In the genomic region with DNA sequence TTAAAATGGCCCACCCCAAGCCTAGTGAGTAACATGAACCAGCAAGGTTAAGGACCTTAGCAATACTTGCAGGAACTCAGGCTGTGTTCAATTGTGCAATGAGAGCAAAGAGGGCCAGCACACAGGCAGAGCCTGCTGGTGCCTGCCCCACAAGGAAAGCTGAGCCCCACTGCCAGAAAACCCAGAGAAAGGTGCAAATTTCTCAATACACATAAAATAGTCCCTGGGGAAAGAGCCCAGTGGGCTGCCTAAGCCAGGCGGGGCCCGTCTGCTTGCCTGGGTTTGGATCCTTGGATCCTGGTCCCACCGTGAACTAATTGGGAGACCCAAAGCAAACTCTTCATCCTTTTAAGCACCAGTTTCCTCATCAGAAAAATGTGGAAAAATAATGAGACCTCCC, we compare ENCODE assay signal across 26 cellular contexts.
"Had no signal": no experiment of that assay in that cellular context is flagged by ENCODE, and none has a peak within 500 bp of the region (broad histone marks: within the 10 kb centered on the region; RNA-seq: fewer than 3 reads in every experiment).

No MANE protein-coding gene starts in this region.

- H3K9me3 Mint-ChIP-seq: dendritic cell treated with granulocyte-macrophage colony-stimulating factor and Interleukin-4, amounts not matched to agents 40 ng/mL and 50 ng/mL, for 4 days; endodermal cell; naive thymus-derived CD4-positive, alpha-beta T cell; nephron; neural progenitor cell; stimulated activated effector memory CD8-positive, alpha-beta T cell treated with anti-CD3 and anti-CD28 coated beads, Interleukin-12 subunit alpha, Interleukin-12 subunit beta, amount 100 ng/mL, for 72 hours had no signal

- ATAC-seq: foreskin keratinocyte; gastroesophageal sphincter; heart left ventricle; left lobe of liver; naive thymus-derived CD4-positive, alpha-beta T cell; right cardiac atrium; stimulated activated effector memory CD8-positive, alpha-beta T cell treated with anti-CD3 and anti-CD28 coated beads, Interleukin-12 subunit alpha, Interleukin-12 subunit beta, amount 100 ng/mL, for 72 hours had no signal

- H3K27ac Mint-ChIP-seq: dendritic cell treated with granulocyte-macrophage colony-stimulating factor and Interleukin-4, amounts not matched to agents 40 ng/mL and 50 ng/mL, for 4 days; nephron; neural progenitor cell; stimulated activated effector memory CD8-positive, alpha-beta T cell treated with anti-CD3 and anti-CD28 coated beads, Interleukin-12 subunit alpha, Interleukin-12 subunit beta, amount 100 ng/mL, for 72 hours had no signal

- H3K27ac ChIP-seq: colonic mucosa, esophagus muscularis mucosa, foreskin keratinocyte, gastroesophageal sphincter, heart left ventricle, hepatocyte, neural progenitor cell, prostate gland, sigmoid colon, stomach, thyroid gland had no signal

- H3K4me1 Mint-ChIP-seq: neural progenitor cell; stimulated activated effector memory CD8-positive, alpha-beta T cell treated with anti-CD3 and anti-CD28 coated beads, Interleukin-12 subunit alpha, Interleukin-12 subunit beta, amount 100 ng/mL, for 72 hours had no signal

- H3K36me3 Mint-ChIP-seq: naive thymus-derived CD4-positive, alpha-beta T cell; neural progenitor cell; stimulated activated effector memory CD8-positive, alpha-beta T cell treated with anti-CD3 and anti-CD28 coated beads, Interleukin-12 subunit alpha, Interleukin-12 subunit beta, amount 100 ng/mL, for 72 hours had no signal

- DNase-seq: colonic mucosa; effector CD8-positive, alpha-beta T cell; endodermal cell; heart left ventricle; kidney; mesenchymal stem cell; midbrain; naive thymus-derived CD4-positive, alpha-beta T cell; right cardiac atrium; sigmoid colon; stimulated activated CD4-positive, alpha-beta T cell treated with anti-CD3 and anti-CD28 coated beads, Interleukin-2, amount 100 ng/mL, for 24 hours; stimulated activated CD4-positive, alpha-beta T cell treated with anti-CD3 and anti-CD28 coated beads, Interleukin-4, amount 100 ng/mL, for 24 hours; stimulated activated naive CD4-positive, alpha-beta T cell treated with Interleukin-2 at 50 U/mL for 16 hours; stomach; thyroid gland; trophoblast cell had no signal

- H3K4me3 Mint-ChIP-seq: dendritic cell treated with granulocyte-macrophage colony-stimulating factor and Interleukin-4, amounts not matched to agents 40 ng/mL and 50 ng/mL, for 4 days; endodermal cell; naive thymus-derived CD4-positive, alpha-beta T cell; nephron; neural progenitor cell; stimulated activated effector memory CD8-positive, alpha-beta T cell treated with anti-CD3 and anti-CD28 coated beads, Interleukin-12 subunit alpha, Interleukin-12 subunit beta, amount 100 ng/mL, for 72 hours had no signal
